Comparison of ENCODE assay signal across 8 cellular contexts in the genomic region with DNA sequence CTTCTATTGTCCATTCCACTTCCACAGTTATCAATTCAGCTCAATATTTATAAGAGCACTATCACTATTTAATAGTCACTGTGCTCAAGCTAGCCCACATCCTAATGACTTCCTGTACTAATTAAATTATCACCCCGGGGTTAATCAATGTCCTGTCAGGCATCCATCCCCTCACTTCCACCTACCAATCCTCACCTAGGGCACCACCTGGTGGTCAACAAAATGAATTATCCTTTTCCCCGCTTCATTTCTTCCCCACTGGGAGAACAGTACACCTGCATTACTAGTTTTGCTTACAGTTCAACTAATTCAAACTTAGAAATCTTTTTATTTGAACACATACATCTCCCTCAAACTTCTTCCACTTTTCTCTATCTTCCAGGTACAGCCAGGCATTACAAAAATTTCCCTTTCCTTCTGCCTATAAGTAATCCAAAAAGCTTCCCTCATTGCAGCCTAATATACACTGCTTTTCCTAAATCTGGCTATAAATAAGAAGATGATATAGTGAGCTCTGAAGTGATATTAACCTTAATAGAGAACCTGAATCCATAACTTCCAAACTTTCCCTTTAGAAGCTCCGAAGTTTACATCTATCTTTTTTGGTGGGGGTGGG.
DNase-seq lines count a peak whose midpoint lies in the region; ATAC-seq and TF ChIP-seq lines count a peak whose summit lies in the region.

No MANE protein-coding gene starts in this region.

- TF ChIP-seq CTCF in GM12865 (IDR thresholded peaks at IDR 0.05; ENCODE audit: insufficient read depth, low read depth, low read length, missing control alignments) (peak; percentile 63), SK-N-SH (IDR thresholded peaks at IDR 0.05) (peak; percentile 76), body of pancreas (IDR thresholded peaks at IDR 0.05) (peak; percentile 48 to 73 (median 65))

- H3K9me2 ChIP-seq in SK-N-SH = no peaks in the 10 kb centered on the region

- H3K4me2 ChIP-seq in SK-N-SH = no peak overlapping the region

- peak; percentile 84 for TF ChIP-seq RAD21 in SK-N-SH (IDR thresholded peaks at IDR 0.05; ENCODE audit: low read length)

- H2AFZ ChIP-seq in SK-N-SH (ENCODE audit: low read depth) = no peak overlapping the region

- no peaks in the 10 kb centered on the region for H3K27me3 ChIP-seq in MG63
- H3K27me3 ChIP-seq in SK-N-SH (ENCODE audit: insufficient read depth) = no peaks in the 10 kb centered on the region
- no peaks in the 10 kb centered on the region for H3K27me3 ChIP-seq in body of pancreas

- peaks cover 0 to 6% of the 10 kb centered on the region in 2 experiments; a peak in 3 of 4 replicates for H3K4me1 ChIP-seq in SK-N-SH (ENCODE audit: control insufficient read depth in 1 of 2, insufficient read depth in 2 of 2, low read depth in 1 of 2, low read length in 1 of 2)
- H3K4me1 ChIP-seq in body of pancreas = no peaks in the 10 kb centered on the region

- ATAC-seq in body of pancreas = peak; percentile 62

- 59% methylated on average over 3 of the region's 3 CpGs for WGBS in SK-N-SH (ENCODE audit: low lambda C conversion rate)
- WGBS in body of pancreas, 2 donors = 43 to 52% methylated on average over 3 of the region's 3 CpGs

- CTCF ChIA-PET in SK-N-SH (lab: Yijun Ruan, JAX) = interaction anchor here (0.6 to 4.6 kb wide), 34 partner anchors 9 to 338 kb away, joined by 3 to 43 read pairs (median 4); no protein-coding TSS in a partner anchor

- DNase-seq in ACHN = peak; percentile 62
- peak; percentile 74 for DNase-seq in GM12865 (ENCODE audit: low read depth)
- peak; percentile 26 for DNase-seq in MG63
- peak; percentile 51 for DNase-seq in SK-N-SH
- DNase-seq in body of pancreas = peak; percentile 18 to 39 (median 35)
- DNase-seq in islet precursor cell = peak; percentile 55
- peak; percentile 3 to 28 (median 26) for DNase-seq in stimulated activated CD4-positive, alpha-beta T cell treated with anti-CD3 and anti-CD28 coated beads, TNF-alpha, amount 100 ng/mL, for 24 hours (ENCODE audit: low read depth in 3 of 3)
- DNase-seq in middle frontal gyrus (ENCODE audit: extremely low spot score, low spot score) = no peak

- intact Hi-C loops in body of pancreas (cut with DNase I) = loop anchor here (5.0 to 10.0 kb wide), 2 partner anchors 193 to 340 kb away; no protein-coding TSS in a partner anchor

- POLR2A ChIA-PET in SK-N-SH (lab: Yijun Ruan, JAX) = no interaction called here

- no peak for TF ChIP-seq EP300 in SK-N-SH (IDR thresholded peaks at IDR 0.05; ENCODE audit: borderline replicate concordance in 1 of 2, low read depth in 1 of 2, low read length in 1 of 2)

- H3K4me3 ChIP-seq in GM12865 (ENCODE audit: low read depth, low read length) (no peak overlapping the region), MG63 (no peak overlapping the region), SK-N-SH (ENCODE audit: low read depth in 2 of 2, low read length in 1 of 2) (no peak overlapping the region), body of pancreas (no peak overlapping the region)

- no peaks in the 10 kb centered on the region; the same call in 1 of the 2 replicates for H4K20me1 ChIP-seq in SK-N-SH (ENCODE audit: insufficient read depth)

- TF ChIP-seq POLR2A in body of pancreas (IDR thresholded peaks at IDR 0.05) = no peak

- peaks cover 3% of the 10 kb centered on the region for H3F3A ChIP-seq in SK-N-SH (replicated peaks; ENCODE audit: insufficient read depth)

- in situ Hi-C loops in ACHN (cut with HindIII; ENCODE audit: low pct_ligation_motif_present, low pct_unique_long_range_greater_than_20kb, low sequenced_read_pairs) = loop anchor here (25.0 kb wide), 1 partner anchor 163 kb away; no protein-coding TSS in a partner anchor

- H3K9me3 ChIP-seq in MG63 = no peaks in the 10 kb centered on the region
- no peaks in the 10 kb centered on the region for H3K9me3 ChIP-seq in SK-N-SH
- H3K9me3 ChIP-seq in body of pancreas = no peaks in the 10 kb centered on the region

- peaks cover 4% of the 10 kb centered on the region for H3K36me3 ChIP-seq in MG63
- peaks cover 14 to 16% of the 10 kb centered on the region in 2 experiments for H3K36me3 ChIP-seq in SK-N-SH (replicated peaks in 1 of 2; ENCODE audit: control insufficient read depth in 1 of 2, insufficient read depth in 2 of 2, low read length in 1 of 2)
- no peaks in the 10 kb centered on the region for H3K36me3 ChIP-seq in body of pancreas (replicated peaks in 1 of 2; ENCODE audit: insufficient read depth in 1 of 2, low read depth in 2 of 2)

- peaks cover 10% of the 10 kb centered on the region; the same call in 1 of the 2 replicates for H3K79me2 ChIP-seq in SK-N-SH (ENCODE audit: insufficient read depth)

- no peak overlapping the region for H3K27ac ChIP-seq in SK-N-SH (ENCODE audit: low read depth in 2 of 2, low read length in 1 of 2)
- no peak overlapping the region for H3K27ac ChIP-seq in body of pancreas

- H3K9ac ChIP-seq in SK-N-SH = no peak overlapping the region

TF ChIP-seq in SK-N-SH, 30 proteins besides CTCF, POLR2A, EP300 and RAD21:
- TF ChIP-seq, protein P1, sequence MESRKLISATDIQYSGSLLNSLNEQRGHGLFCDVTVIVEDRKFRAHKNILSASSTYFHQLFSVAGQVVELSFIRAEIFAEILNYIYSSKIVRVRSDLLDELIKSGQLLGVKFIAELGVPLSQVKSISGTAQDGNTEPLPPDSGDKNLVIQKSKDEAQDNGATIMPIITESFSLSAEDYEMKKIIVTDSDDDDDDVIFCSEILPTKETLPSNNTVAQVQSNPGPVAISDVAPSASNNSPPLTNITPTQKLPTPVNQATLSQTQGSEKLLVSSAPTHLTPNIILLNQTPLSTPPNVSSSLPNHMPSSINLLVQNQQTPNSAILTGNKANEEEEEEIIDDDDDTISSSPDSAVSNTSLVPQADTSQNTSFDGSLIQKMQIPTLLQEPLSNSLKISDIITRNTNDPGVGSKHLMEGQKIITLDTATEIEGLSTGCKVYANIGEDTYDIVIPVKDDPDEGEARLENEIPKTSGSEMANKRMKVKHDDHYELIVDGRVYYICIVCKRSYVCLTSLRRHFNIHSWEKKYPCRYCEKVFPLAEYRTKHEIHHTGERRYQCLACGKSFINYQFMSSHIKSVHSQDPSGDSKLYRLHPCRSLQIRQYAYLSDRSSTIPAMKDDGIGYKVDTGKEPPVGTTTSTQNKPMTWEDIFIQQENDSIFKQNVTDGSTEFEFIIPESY (IDR thresholded peaks at IDR 0.05; ENCODE audit: borderline replicate concordance, low read depth) = no peak
- peak; percentile 86 for TF ChIP-seq SMC3 (IDR thresholded peaks at IDR 0.05; ENCODE audit: low read depth, low read length)
